In the genomic region with DNA sequence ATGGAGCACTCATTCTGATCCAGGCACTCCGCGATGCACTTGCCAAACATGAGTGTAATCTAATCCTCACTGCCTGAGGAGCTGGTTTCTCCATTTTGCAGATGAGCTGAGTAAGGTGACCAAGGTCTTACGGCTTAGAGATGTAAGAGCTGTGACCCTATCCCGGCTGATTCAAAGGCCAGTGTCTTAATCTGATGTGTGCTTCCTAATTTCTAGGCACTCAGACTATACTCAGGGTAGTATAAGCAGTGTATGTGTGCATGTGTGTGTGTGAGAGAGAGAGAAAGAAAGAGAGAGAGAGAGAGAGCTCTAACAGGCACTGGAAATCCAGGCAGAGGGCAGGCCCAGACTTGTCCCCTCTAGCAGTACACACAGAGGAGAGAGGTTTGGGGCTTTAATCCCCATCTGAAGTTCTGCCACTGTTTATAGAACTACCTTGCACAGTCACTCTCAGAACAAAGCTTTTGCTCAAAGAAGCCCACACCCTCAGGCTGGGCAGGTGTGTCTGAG, we compare ENCODE assay signal across 1 cellular context.
TF ChIP-seq lines count a peak whose summit lies in the region.

No MANE protein-coding gene starts in this region.

TF ChIP-seq in HEK293, 187 proteins besides CTCF, POLR2A, EP300 and RAD21 (continued from another document):
- TF ChIP-seq, protein P1, sequence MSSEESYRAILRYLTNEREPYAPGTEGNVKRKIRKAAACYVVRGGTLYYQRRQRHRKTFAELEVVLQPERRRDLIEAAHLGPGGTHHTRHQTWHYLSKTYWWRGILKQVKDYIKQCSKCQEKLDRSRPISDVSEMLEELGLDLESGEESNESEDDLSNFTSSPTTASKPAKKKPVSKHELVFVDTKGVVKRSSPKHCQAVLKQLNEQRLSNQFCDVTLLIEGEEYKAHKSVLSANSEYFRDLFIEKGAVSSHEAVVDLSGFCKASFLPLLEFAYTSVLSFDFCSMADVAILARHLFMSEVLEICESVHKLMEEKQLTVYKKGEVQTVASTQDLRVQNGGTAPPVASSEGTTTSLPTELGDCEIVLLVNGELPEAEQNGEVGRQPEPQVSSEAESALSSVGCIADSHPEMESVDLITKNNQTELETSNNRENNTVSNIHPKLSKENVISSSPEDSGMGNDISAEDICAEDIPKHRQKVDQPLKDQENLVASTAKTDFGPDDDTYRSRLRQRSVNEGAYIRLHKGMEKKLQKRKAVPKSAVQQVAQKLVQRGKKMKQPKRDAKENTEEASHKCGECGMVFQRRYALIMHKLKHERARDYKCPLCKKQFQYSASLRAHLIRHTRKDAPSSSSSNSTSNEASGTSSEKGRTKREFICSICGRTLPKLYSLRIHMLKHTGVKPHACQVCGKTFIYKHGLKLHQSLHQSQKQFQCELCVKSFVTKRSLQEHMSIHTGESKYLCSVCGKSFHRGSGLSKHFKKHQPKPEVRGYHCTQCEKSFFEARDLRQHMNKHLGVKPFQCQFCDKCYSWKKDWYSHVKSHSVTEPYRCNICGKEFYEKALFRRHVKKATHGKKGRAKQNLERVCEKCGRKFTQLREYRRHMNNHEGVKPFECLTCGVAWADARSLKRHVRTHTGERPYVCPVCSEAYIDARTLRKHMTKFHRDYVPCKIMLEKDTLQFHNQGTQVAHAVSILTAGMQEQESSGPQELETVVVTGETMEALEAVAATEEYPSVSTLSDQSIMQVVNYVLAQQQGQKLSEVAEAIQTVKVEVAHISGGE (tag by site-specific recombination; conservative IDR thresholded peaks at IDR 0.05; ENCODE audit: low read depth), result no peak
- TF ChIP-seq OSR2 (tag by site-specific recombination; IDR thresholded peaks at IDR 0.05) (peak; percentile 67), IKZF3 (tag by site-specific recombination; IDR thresholded peaks at IDR 0.05) (no peak), ZNF561 (tag by site-specific recombination; IDR thresholded peaks at IDR 0.05; ENCODE audit: borderline replicate concordance) (peak; percentile 86; the same call in 1 of the 2 replicates), ZNF416 (tag by site-specific recombination; IDR thresholded peaks at IDR 0.05) (peak; percentile 24; the same call in 1 of the 2 replicates), ZNF354C (tag by site-specific recombination; IDR thresholded peaks at IDR 0.05; ENCODE audit: borderline replicate concordance, low read depth) (no peak), ZNF76 (tag by site-specific recombination; IDR thresholded peaks at IDR 0.05; ENCODE audit: borderline replicate concordance, low read depth) (0 out of 2 replicates have a peak, but pooled peaks have one; percentile 19), ZBTB8A (tag by site-specific recombination; IDR thresholded peaks at IDR 0.05) (peak; percentile 72), SP7 (tag by site-specific recombination; IDR thresholded peaks at IDR 0.05) (peak; percentile 53), ZNF792 (tag by site-specific recombination; IDR thresholded peaks at IDR 0.05) (no peak), ZNF133 (tag by site-specific recombination; IDR thresholded peaks at IDR 0.05) (peak; percentile 73), ZNF558 (tag by site-specific recombination; IDR thresholded peaks at IDR 0.05) (peak; percentile 57)
- TF ChIP-seq, protein P2, sequence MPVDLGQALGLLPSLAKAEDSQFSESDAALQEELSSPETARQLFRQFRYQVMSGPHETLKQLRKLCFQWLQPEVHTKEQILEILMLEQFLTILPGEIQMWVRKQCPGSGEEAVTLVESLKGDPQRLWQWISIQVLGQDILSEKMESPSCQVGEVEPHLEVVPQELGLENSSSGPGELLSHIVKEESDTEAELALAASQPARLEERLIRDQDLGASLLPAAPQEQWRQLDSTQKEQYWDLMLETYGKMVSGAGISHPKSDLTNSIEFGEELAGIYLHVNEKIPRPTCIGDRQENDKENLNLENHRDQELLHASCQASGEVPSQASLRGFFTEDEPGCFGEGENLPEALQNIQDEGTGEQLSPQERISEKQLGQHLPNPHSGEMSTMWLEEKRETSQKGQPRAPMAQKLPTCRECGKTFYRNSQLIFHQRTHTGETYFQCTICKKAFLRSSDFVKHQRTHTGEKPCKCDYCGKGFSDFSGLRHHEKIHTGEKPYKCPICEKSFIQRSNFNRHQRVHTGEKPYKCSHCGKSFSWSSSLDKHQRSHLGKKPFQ (tag by site-specific recombination; IDR thresholded peaks at IDR 0.05), result no peak
- TF ChIP-seq, protein P3, sequence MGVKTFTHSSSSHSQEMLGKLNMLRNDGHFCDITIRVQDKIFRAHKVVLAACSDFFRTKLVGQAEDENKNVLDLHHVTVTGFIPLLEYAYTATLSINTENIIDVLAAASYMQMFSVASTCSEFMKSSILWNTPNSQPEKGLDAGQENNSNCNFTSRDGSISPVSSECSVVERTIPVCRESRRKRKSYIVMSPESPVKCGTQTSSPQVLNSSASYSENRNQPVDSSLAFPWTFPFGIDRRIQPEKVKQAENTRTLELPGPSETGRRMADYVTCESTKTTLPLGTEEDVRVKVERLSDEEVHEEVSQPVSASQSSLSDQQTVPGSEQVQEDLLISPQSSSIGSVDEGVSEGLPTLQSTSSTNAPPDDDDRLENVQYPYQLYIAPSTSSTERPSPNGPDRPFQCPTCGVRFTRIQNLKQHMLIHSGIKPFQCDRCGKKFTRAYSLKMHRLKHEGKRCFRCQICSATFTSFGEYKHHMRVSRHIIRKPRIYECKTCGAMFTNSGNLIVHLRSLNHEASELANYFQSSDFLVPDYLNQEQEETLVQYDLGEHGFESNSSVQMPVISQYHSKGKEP (tag by site-specific recombination; IDR thresholded peaks at IDR 0.05), result 0 out of 2 replicates have a peak, but pooled peaks have one; percentile 4
- TF ChIP-seq, protein P4, sequence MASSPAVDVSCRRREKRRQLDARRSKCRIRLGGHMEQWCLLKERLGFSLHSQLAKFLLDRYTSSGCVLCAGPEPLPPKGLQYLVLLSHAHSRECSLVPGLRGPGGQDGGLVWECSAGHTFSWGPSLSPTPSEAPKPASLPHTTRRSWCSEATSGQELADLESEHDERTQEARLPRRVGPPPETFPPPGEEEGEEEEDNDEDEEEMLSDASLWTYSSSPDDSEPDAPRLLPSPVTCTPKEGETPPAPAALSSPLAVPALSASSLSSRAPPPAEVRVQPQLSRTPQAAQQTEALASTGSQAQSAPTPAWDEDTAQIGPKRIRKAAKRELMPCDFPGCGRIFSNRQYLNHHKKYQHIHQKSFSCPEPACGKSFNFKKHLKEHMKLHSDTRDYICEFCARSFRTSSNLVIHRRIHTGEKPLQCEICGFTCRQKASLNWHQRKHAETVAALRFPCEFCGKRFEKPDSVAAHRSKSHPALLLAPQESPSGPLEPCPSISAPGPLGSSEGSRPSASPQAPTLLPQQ (tag by site-specific recombination; IDR thresholded peaks at IDR 0.05), result peak; percentile 80
- TF ChIP-seq, protein P5, sequence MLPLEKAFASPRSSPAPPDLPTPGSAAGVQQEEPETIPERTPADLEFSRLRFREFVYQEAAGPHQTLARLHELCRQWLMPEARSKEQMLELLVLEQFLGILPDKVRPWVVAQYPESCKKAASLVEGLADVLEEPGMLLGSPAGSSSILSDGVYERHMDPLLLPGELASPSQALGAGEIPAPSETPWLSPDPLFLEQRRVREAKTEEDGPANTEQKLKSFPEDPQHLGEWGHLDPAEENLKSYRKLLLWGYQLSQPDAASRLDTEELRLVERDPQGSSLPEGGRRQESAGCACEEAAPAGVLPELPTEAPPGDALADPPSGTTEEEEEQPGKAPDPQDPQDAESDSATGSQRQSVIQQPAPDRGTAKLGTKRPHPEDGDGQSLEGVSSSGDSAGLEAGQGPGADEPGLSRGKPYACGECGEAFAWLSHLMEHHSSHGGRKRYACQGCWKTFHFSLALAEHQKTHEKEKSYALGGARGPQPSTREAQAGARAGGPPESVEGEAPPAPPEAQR (tag by site-specific recombination; IDR thresholded peaks at IDR 0.05), result peak; percentile 54; the same call in 1 of the 2 replicates
TF ChIP-seq in HEK293: peak in this region for 51.
